In the genomic region with DNA sequence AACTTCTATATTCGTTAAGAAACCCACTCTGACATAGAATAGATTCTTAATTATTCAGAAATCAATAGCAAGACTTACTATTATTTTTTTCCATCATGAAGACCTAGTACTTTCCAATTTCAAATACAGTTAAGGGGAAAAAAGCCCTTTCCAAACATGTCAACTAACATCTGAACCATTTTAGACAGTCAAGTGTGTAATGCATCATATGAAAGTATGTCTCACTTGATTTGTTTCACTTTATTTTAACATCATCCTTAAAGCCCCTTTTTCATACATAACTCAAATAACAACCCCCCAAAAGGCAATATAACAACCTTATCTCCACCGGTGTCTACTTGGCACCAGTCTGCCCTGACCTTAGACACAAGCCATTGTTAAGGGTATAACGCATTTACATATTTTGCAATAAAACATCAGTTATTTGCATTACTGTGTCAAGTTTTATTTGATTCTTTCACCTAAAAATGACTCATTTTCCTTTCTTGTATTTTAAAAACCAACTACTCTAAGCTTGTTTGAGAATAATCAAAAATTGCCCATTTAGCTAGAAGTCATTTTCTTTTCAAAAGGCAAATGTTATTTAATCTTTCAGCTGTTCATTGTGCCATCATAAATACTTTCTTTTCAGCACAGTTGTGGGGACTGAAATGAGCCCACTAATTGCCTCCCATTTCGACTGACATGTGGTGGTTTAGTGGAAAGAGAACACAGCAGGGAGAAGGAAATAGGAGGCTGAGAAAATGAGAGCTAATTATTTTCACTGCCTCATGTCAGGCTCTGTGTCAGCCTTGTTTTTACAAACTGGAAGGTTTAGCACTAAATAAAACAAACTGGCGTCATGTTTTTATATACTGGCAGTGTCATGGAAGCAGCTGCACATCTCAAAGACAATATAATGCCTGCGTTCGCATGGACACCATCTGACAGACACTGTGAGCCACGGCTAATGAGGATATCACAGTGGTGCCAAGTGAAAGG, we compare ENCODE assay signal across 16 cellular contexts.
DNase-seq lines count a peak whose midpoint lies in the region; TF ChIP-seq lines count a peak whose summit lies in the region.
"Had no signal": no experiment of that assay in that cellular context is flagged by ENCODE, and none has a peak within 500 bp of the region (broad histone marks: within the 10 kb centered on the region; RNA-seq: fewer than 3 reads in every experiment).

No MANE protein-coding gene starts in this region.

- DNase-seq in DMS153 treated with DMSO at 0.1 percent for 48 hours (lab: John Stamatoyannopoulos, UW; ENCODE audit: unreplicated experiment) (peak; percentile 83), NCI-H1436 treated with DMSO at 0.1 percent for 48 hours (lab: John Stamatoyannopoulos, UW) (peak; percentile 95), NCI-H526 (lab: John Stamatoyannopoulos, UW) (peak; percentile 79 to 83), glutamatergic neuron (peak; percentile 39), OCI-LY7 (ENCODE audit: low spot score) (no peak)
- no peak for DNase-seq in activated effector memory CD4-positive, alpha-beta T cell treated with Interleukin-2 at 50 U/mL for 16 hours
- no peak for DNase-seq in activated CD4-positive, alpha-beta T cell treated with anti-CD3 and anti-CD28 coated beads, Interleukin-2, amount 50 U/mL, for 4 hours
- no peak for DNase-seq in T-helper 2 cell treated with Interferon-gamma antibody and Interleukin-4, amounts not matched to agents 5 μg/mL and 100 μg/mL, for 36 hours (ENCODE audit: low spot score)
- DNase-seq: activated CD4-positive, alpha-beta memory T cell treated with anti-CD3 and anti-CD28 coated beads for 36 hours; amniotic stem cell; Calu3; MM.1S; transverse colon had no signal

- H3K4me1 ChIP-seq in OCI-LY7 (ENCODE audit: insufficient read depth, low read length, poor library complexity, severe bottlenecking), result no peaks in the 10 kb centered on the region
- H3K4me1 ChIP-seq: SJSA1, transverse colon had no signal

- H3K9me2 ChIP-seq in OCI-LY7 (ENCODE audit: insufficient read depth, low read length), result no peaks in the 10 kb centered on the region

- no peak overlapping the region for H3K4me3 ChIP-seq in OCI-LY7 (ENCODE audit: low read depth, low read length, poor library complexity, severe bottlenecking)
- H3K4me3 ChIP-seq: SJSA1, transverse colon had no signal

- peak overlapping the region; percentile 96 for H3K27ac Mint-ChIP-seq in glutamatergic neuron (ENCODE audit: unreplicated experiment)
- H3K27ac Mint-ChIP-seq in T-helper 2 cell treated with Interferon-gamma antibody and Interleukin-4, amounts not matched to agents 5 μg/mL and 100 μg/mL, for 36 hours, result no peak overlapping the region
- H3K27ac Mint-ChIP-seq: activated CD4-positive, alpha-beta memory T cell treated with anti-CD3 and anti-CD28 coated beads for 36 hours; activated T-helper 1 cell treated with anti-CD3 and anti-CD28 coated beads, Interleukin-12 subunit alpha, Interleukin-12 subunit beta, Interleukin-2, Interleukin-4 antibody, amounts not matched to agents 30 ng/mL and 10 ng/mL and 1 ng/mL, durations not matched to agents 14 hours and 24 hours and 36 hours; memory B cell had no signal

- no peak for TF ChIP-seq CTCF in glutamatergic neuron (IDR thresholded peaks at IDR 0.05; ENCODE audit: partially characterized antibody, unreplicated experiment)
- no peak for TF ChIP-seq CTCF in OCI-LY7 (conservative IDR thresholded peaks at IDR 0.05; ENCODE audit: low read length)

- no peaks in the 10 kb centered on the region for H3K36me3 Mint-ChIP-seq in glutamatergic neuron (ENCODE audit: unreplicated experiment)
- H3K36me3 Mint-ChIP-seq in T-helper 2 cell treated with Interferon-gamma antibody and Interleukin-4, amounts not matched to agents 5 μg/mL and 100 μg/mL, for 36 hours (ENCODE audit: low read depth), result no peaks in the 10 kb centered on the region
- H3K36me3 Mint-ChIP-seq: activated CD4-positive, alpha-beta memory T cell treated with anti-CD3 and anti-CD28 coated beads for 36 hours; memory B cell had no signal

- H3K9me3 ChIP-seq in OCI-LY7 (ENCODE audit: low read length), result no peaks in the 10 kb centered on the region
- H3K9me3 ChIP-seq: SJSA1, transverse colon had no signal

- H3K4me2 ChIP-seq in OCI-LY7 (ENCODE audit: low read length), result no peak overlapping the region

- no peaks in the 10 kb centered on the region for H4K20me1 ChIP-seq in OCI-LY7 (ENCODE audit: insufficient read depth, low read length)

- no peak overlapping the region for H3K27ac ChIP-seq in OCI-LY7 (ENCODE audit: low read depth, low read length, poor library complexity, severe bottlenecking)
- H3K27ac ChIP-seq: SJSA1, transverse colon had no signal

- H3K4me1 Mint-ChIP-seq in glutamatergic neuron (ENCODE audit: low read depth, unreplicated experiment), result peaks cover 16% of the 10 kb centered on the region
- H3K4me1 Mint-ChIP-seq in T-helper 2 cell treated with Interferon-gamma antibody and Interleukin-4, amounts not matched to agents 5 μg/mL and 100 μg/mL, for 36 hours (ENCODE audit: low read depth), result no peaks in the 10 kb centered on the region
- H3K4me1 Mint-ChIP-seq: memory B cell had no signal

- peaks cover 5% of the 10 kb centered on the region for H3K9me3 Mint-ChIP-seq in glutamatergic neuron (ENCODE audit: unreplicated experiment)
- no peaks in the 10 kb centered on the region for H3K9me3 Mint-ChIP-seq in T-helper 2 cell treated with Interferon-gamma antibody and Interleukin-4, amounts not matched to agents 5 μg/mL and 100 μg/mL, for 36 hours
- H3K9me3 Mint-ChIP-seq: activated CD4-positive, alpha-beta memory T cell treated with anti-CD3 and anti-CD28 coated beads for 36 hours; activated T-helper 1 cell treated with anti-CD3 and anti-CD28 coated beads, Interleukin-12 subunit alpha, Interleukin-12 subunit beta, Interleukin-2, Interleukin-4 antibody, amounts not matched to agents 30 ng/mL and 10 ng/mL and 1 ng/mL, durations not matched to agents 14 hours and 24 hours and 36 hours; memory B cell had no signal

- POLR2A ChIA-PET in OCI-LY7 (lab: Charles Lee), result interaction anchor here (0.7 to 1.6 kb wide), 2 partner anchors 19 to 209 kb away, joined by 3 read pairs; no protein-coding TSS in a partner anchor

- no peaks in the 10 kb centered on the region for H3K36me3 ChIP-seq in OCI-LY7 (ENCODE audit: insufficient read depth, low read length)
- H3K36me3 ChIP-seq: SJSA1, transverse colon had no signal

- BruUV-seq in OCI-LY7 (replicated peaks; lab: Mats Ljungman, UMichigan), result no TSS peak

- CTCF ChIA-PET in OCI-LY7 (lab: Charles Lee; ENCODE audit: unreplicated experiment), result no interaction called here

- no peaks in the 10 kb centered on the region for H3K27me3 Mint-ChIP-seq in glutamatergic neuron (ENCODE audit: unreplicated experiment)
- peaks cover 21% of the 10 kb centered on the region for H3K27me3 Mint-ChIP-seq in T-helper 2 cell treated with Interferon-gamma antibody and Interleukin-4, amounts not matched to agents 5 μg/mL and 100 μg/mL, for 36 hours (ENCODE audit: low read depth)
- H3K27me3 Mint-ChIP-seq: memory B cell had no signal

- H3K4me3 Mint-ChIP-seq in glutamatergic neuron (ENCODE audit: unreplicated experiment), result peak overlapping the region; percentile 74
- no peak overlapping the region for H3K4me3 Mint-ChIP-seq in T-helper 2 cell treated with Interferon-gamma antibody and Interleukin-4, amounts not matched to agents 5 μg/mL and 100 μg/mL, for 36 hours
- H3K4me3 Mint-ChIP-seq: activated CD4-positive, alpha-beta memory T cell treated with anti-CD3 and anti-CD28 coated beads for 36 hours; activated T-helper 1 cell treated with anti-CD3 and anti-CD28 coated beads, Interleukin-12 subunit alpha, Interleukin-12 subunit beta, Interleukin-2, Interleukin-4 antibody, amounts not matched to agents 30 ng/mL and 10 ng/mL and 1 ng/mL, durations not matched to agents 14 hours and 24 hours and 36 hours; memory B cell had no signal

- no peaks in the 10 kb centered on the region for H3K79me2 ChIP-seq in OCI-LY7 (ENCODE audit: insufficient read depth, low read depth, low read length)

- H2AFZ ChIP-seq in OCI-LY7 (ENCODE audit: low read length), result no peak overlapping the region

- intact Hi-C loops in OCI-LY7 (cut with micrococcal nuclease; ENCODE audit: unreplicated experiment), result no loop called here

Comparison
In these comparisons a context has a peak if more than half of its experiments do, and no peak if none do; other contexts are left out.
1. DNase-seq: peak in DMS153 treated with DMSO at 0.1 percent for 48 hours (single experiment), NCI-H1436 treated with DMSO at 0.1 percent for 48 hours (single experiment), NCI-H526 (2 of 2) and glutamatergic neuron (single experiment); none in activated effector memory CD4-positive, alpha-beta T cell treated with Interleukin-2 at 50 U/mL for 16 hours (single experiment), activated CD4-positive, alpha-beta T cell treated with anti-CD3 and anti-CD28 coated beads, Interleukin-2, amount 50 U/mL, for 4 hours (0 of 2), OCI-LY7 (single experiment) and T-helper 2 cell treated with Interferon-gamma antibody and Interleukin-4, amounts not matched to agents 5 μg/mL and 100 μg/mL, for 36 hours (single experiment).